10 cellular contexts compared by ENCODE assay signal in genomic region chr4:71026086-71026485, GRCh38. TPM values are rescaled to one million over a fixed set of nuclear protein-coding genes. Genes with fewer than 3 reads are reported as not detected.
DNase-seq lines count a peak whose midpoint lies in the region; ATAC-seq, FAIRE-seq and TF ChIP-seq lines count a peak whose summit lies in the region.
"Had no signal": no experiment of that assay in that cellular context is flagged by ENCODE, and none has a peak within 500 bp of the region (broad histone marks: within the 10 kb centered on the region; RNA-seq: fewer than 3 reads in every experiment).

No MANE protein-coding gene starts in this region.

- peak overlapping the region; percentile 66 for H3K27ac ChIP-seq in astrocyte (ENCODE audit: low read depth, low read length)

- no peaks in the 10 kb centered on the region for H4K20me1 ChIP-seq in astrocyte (ENCODE audit: insufficient read depth, low read length)

- H3K4me3 Mint-ChIP-seq in astrocyte (ENCODE audit: unreplicated experiment), result no peak overlapping the region
- no peak overlapping the region for H3K4me3 Mint-ChIP-seq in endothelial cell (ENCODE audit: unreplicated experiment)

- H3K9ac ChIP-seq in astrocyte (ENCODE audit: low read length), result no peak overlapping the region

- TF ChIP-seq CTCF in AG09309 (IDR thresholded peaks at IDR 0.05; ENCODE audit: control insufficient read depth, insufficient read depth, low read depth, low read length, missing control alignments) (no peak), HFF-Myc (IDR thresholded peaks at IDR 0.05; ENCODE audit: low read depth, low read length, missing control alignments) (no peak), astrocyte (IDR thresholded peaks at IDR 0.05; ENCODE audit: insufficient read depth, low read depth, low read length) (no peak), endothelial cell (IDR thresholded peaks at IDR 0.05; ENCODE audit: unreplicated experiment) (no peak)

- peaks cover 5% of the 10 kb centered on the region for H3K79me2 ChIP-seq in astrocyte (ENCODE audit: insufficient read depth, low read length)

- H3K9me3 Mint-ChIP-seq in astrocyte (ENCODE audit: unreplicated experiment) (no peaks in the 10 kb centered on the region), endothelial cell (ENCODE audit: unreplicated experiment) (no peaks in the 10 kb centered on the region)

- no peaks in the 10 kb centered on the region for H3K27me3 Mint-ChIP-seq in astrocyte (ENCODE audit: low read depth, unreplicated experiment)
- H3K27me3 Mint-ChIP-seq in endothelial cell (ENCODE audit: unreplicated experiment), result peaks cover 4% of the 10 kb centered on the region

- FAIRE-seq in astrocyte (lab: Jason Lieb, UNC), result peak; percentile 91
- FAIRE-seq in islet of Langerhans (lab: Jason Lieb, UNC), result peak; percentile 99

- H3K36me3 Mint-ChIP-seq in astrocyte (ENCODE audit: low read depth, unreplicated experiment), result no peaks in the 10 kb centered on the region
- H3K36me3 Mint-ChIP-seq in endothelial cell (ENCODE audit: low read depth, unreplicated experiment), result no peaks in the 10 kb centered on the region

- no peaks in the 10 kb centered on the region for H3K27me3 ChIP-seq in astrocyte (ENCODE audit: insufficient read depth, low read length)

- peak overlapping the region; percentile 61 for H3K4me2 ChIP-seq in astrocyte (ENCODE audit: low read length)

- DNase-seq in AG09309 (ENCODE audit: low read depth), result peak; percentile 42
- peak; percentile 46 for DNase-seq in HFF-Myc (ENCODE audit: extremely low read depth, low read depth)
- DNase-seq in astrocyte (ENCODE audit: low read depth), result peak; percentile 80
- DNase-seq in NAMALWA (ENCODE audit: low spot score), result no peak
- DNase-seq in NCI-H526 (lab: John Stamatoyannopoulos, UW), result no peak
- DNase-seq in endothelial cell (ENCODE audit: low spot score), result no peak
- DNase-seq: central memory CD4-positive, alpha-beta T cell had no signal

- no peak for ATAC-seq in HG02840 (IDR thresholded peaks at IDR 0.05; ENCODE audit: low FRiP score, unreplicated experiment)
- ATAC-seq: sciatic nerve had no signal

- peak overlapping the region; percentile 20 for H3K27ac Mint-ChIP-seq in astrocyte (ENCODE audit: unreplicated experiment)
- no peak overlapping the region for H3K27ac Mint-ChIP-seq in endothelial cell (ENCODE audit: unreplicated experiment)

- peaks cover 15% of the 10 kb centered on the region for H3K4me1 ChIP-seq in astrocyte (ENCODE audit: insufficient read depth, low read length)

- H3K4me1 Mint-ChIP-seq in astrocyte (ENCODE audit: low read depth, unreplicated experiment) (peaks cover 12% of the 10 kb centered on the region), endothelial cell (ENCODE audit: unreplicated experiment) (peaks cover 8% of the 10 kb centered on the region)

- no peak overlapping the region for H2AFZ ChIP-seq in astrocyte (ENCODE audit: low read depth, low read length)

- H3K9me3 ChIP-seq in astrocyte (ENCODE audit: insufficient read depth, low read depth, low read length), result no peaks in the 10 kb centered on the region

- H3K4me3 ChIP-seq in AG09309 (ENCODE audit: control insufficient read depth, low read depth, low read length), result no peak overlapping the region
- no peak overlapping the region for H3K4me3 ChIP-seq in HFF-Myc (replicated peaks; ENCODE audit: low read depth, low read length)
- no peak overlapping the region for H3K4me3 ChIP-seq in astrocyte (ENCODE audit: insufficient read depth, low read depth, low read length)

- peaks cover 5% of the 10 kb centered on the region for H3K36me3 ChIP-seq in astrocyte (ENCODE audit: insufficient read depth, low read length)

RNA-seq across cellular contexts. Expression of gene DCK, which starts 32.6 kb away (rescaled TPM):
- 7.0 and 10.8 TPM in 2 replicates for total RNA-seq in astrocyte
- total RNA-seq in endothelial cell (ENCODE audit: unreplicated experiment), result 17.5 TPM

Comparison
In these comparisons a context has a peak if more than half of its experiments do, and no peak if none do; other contexts are left out.
1. DNase-seq: peak in AG09309 (single experiment), HFF-Myc (single experiment) and astrocyte (single experiment); none in NAMALWA (single experiment), NCI-H526 (0 of 2) and endothelial cell (single experiment).